Comparison of ENCODE assay signal across 2 cellular contexts in genomic region chr3:195540526-195540925, GRCh38.
A peak's percentile ranks its signal among the peaks of the same experiment; 100 is the strongest.
TF ChIP-seq lines count a peak whose summit lies in the region.

No MANE protein-coding gene starts in this region.

TF ChIP-seq in HEK293, 187 proteins besides CTCF, POLR2A, EP300 and RAD21:
- TF ChIP-seq ZNF692 (tag by site-specific recombination; IDR thresholded peaks at IDR 0.05) (no peak), ZNF223 (tag by site-specific recombination; IDR thresholded peaks at IDR 0.05) (peak; percentile 80), YY1 (tag by site-specific recombination; IDR thresholded peaks at IDR 0.05) (no peak), ZNF366 (tag by site-specific recombination; conservative IDR thresholded peaks at IDR 0.05) (no peak), ZNF558 (tag by site-specific recombination; IDR thresholded peaks at IDR 0.05) (no peak)
TF ChIP-seq in HEK293: peak in this region for 1.

TF ChIP-seq in GM23338, 12 proteins besides CTCF, POLR2A, EP300 and RAD21:
- TF ChIP-seq STAT1 (IDR thresholded peaks at IDR 0.05; ENCODE audit: unreplicated experiment) (no peak), EZH2 (IDR thresholded peaks at IDR 0.05; ENCODE audit: low read depth, unreplicated experiment) (no peak)
